Comparison of ENCODE assay signal across 24 cellular contexts in the genomic region with DNA sequence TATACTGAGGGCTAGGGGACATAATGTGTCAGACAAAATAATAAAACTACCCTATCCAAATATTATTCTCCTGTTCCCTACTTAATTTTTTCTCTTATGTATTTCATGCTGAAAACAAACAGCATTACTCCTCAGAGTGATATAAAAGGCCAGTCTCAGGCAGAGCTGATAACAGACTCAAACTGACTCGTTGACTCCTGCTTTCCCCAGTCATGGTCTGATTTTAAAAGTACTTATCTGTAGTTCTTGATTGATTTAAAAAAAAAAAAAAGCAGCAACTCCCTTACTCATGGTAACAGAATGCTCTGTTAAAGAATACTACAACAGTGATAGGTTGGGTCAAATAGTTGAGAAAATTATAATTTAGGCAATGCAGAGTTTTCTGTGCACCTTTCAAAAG.
DNase-seq lines count a peak whose midpoint lies in the region; ATAC-seq and TF ChIP-seq lines count a peak whose summit lies in the region.
"Had no signal": no experiment of that assay in that cellular context is flagged by ENCODE, and none has a peak within 500 bp of the region (broad histone marks: within the 10 kb centered on the region; RNA-seq: fewer than 3 reads in every experiment).

No MANE protein-coding gene starts in this region.

- no peak overlapping the region for H3K4me2 ChIP-seq in GM23338

- DNase-seq in NCI-H748 (lab: John Stamatoyannopoulos, UW; ENCODE audit: unreplicated experiment) (peak; percentile 31), NCI-H748 treated with DMSO at 0.1 percent for 48 hours (lab: John Stamatoyannopoulos, UW) (no peak), NCI-H345 treated with DMSO at 0.1 percent for 48 hours (lab: John Stamatoyannopoulos, UW; ENCODE audit: unreplicated experiment) (peak; percentile 47), mesothelial cell of epicardium (ENCODE audit: low spot score in 2 of 2, unreplicated experiment in 2 of 2) (no peak), uterus (no peak), gastrocnemius medialis (no peak), GM23338 (ENCODE audit: low spot score) (no peak)
- DNase-seq: ACHN; activated CD4-positive, alpha-beta T cell treated with anti-CD3 and anti-CD28 coated beads for 48 hours; activated CD8-positive, alpha-beta memory T cell treated with anti-CD3 and anti-CD28 coated beads for 24 hours; activated effector memory CD4-positive, alpha-beta T cell treated with Interleukin-2 at 50 U/mL for 16 hours; activated naive CD8-positive, alpha-beta T cell treated with anti-CD3 and anti-CD28 coated beads for 36 hours; BE2C; dorsolateral prefrontal cortex; KG1; left lung; naive thymus-derived CD4-positive, alpha-beta T cell; Right ventricle myocardium superior; stimulated activated CD4-positive, alpha-beta T cell treated with anti-CD3 and anti-CD28 coated beads, Interleukin-2, amount 100 ng/mL, for 24 hours; tibial artery had no signal

- H3K79me2 ChIP-seq in GM23338 (replicated peaks; ENCODE audit: insufficient read depth): no peaks in the 10 kb centered on the region

- TF ChIP-seq POLR2A in uterus (IDR thresholded peaks at IDR 0.05): no peak
- no peak for TF ChIP-seq POLR2A in gastrocnemius medialis (IDR thresholded peaks at IDR 0.05)

- H3K9me3 ChIP-seq in uterus (no peaks in the 10 kb centered on the region), gastrocnemius medialis (no peaks in the 10 kb centered on the region)
- H3K9me3 ChIP-seq: ascending aorta, BE2C, left lung, MG63, tibial artery had no signal

- H2AFZ ChIP-seq in GM23338: no peak overlapping the region

- no peaks in the 10 kb centered on the region for H3F3A ChIP-seq in GM23338 (replicated peaks; ENCODE audit: low read depth)

- in situ Hi-C loops in gastrocnemius medialis (cut with MboI; ENCODE audit: low sequenced_read_pairs in 4 of 4): no loop called here

- H3K4me1 Mint-ChIP-seq in mesothelial cell of epicardium: peaks cover 56% of the 10 kb centered on the region
- peaks cover 43% of the 10 kb centered on the region for H3K4me1 Mint-ChIP-seq in GM23338

- no peaks in the 10 kb centered on the region for H4K20me1 ChIP-seq in GM23338 (replicated peaks; ENCODE audit: insufficient read depth)

- H3K36me3 ChIP-seq in uterus: no peaks in the 10 kb centered on the region
- H3K36me3 ChIP-seq in gastrocnemius medialis: no peaks in the 10 kb centered on the region
- H3K36me3 ChIP-seq in GM23338 (ENCODE audit: insufficient read depth): no peaks in the 10 kb centered on the region
- H3K36me3 ChIP-seq: ascending aorta, BE2C, left lung, MG63, tibial artery had no signal

- no peak for TF ChIP-seq CTCF in mesothelial cell of epicardium (IDR thresholded peaks at IDR 0.05; ENCODE audit: unreplicated experiment)
- no peak for TF ChIP-seq CTCF in uterus (IDR thresholded peaks at IDR 0.05)
- no peak for TF ChIP-seq CTCF in gastrocnemius medialis (IDR thresholded peaks at IDR 0.05 in 4 of 5, conservative IDR thresholded peaks at IDR 0.05 in 1 of 5)
- no peak for TF ChIP-seq CTCF in GM23338 (conservative IDR thresholded peaks at IDR 0.05; ENCODE audit: low read depth in 2 of 2)

- H3K9me2 ChIP-seq in GM23338 (ENCODE audit: insufficient read depth): no peaks in the 10 kb centered on the region

- no peaks in the 10 kb centered on the region for H3K36me3 Mint-ChIP-seq in mesothelial cell of epicardium
- H3K36me3 Mint-ChIP-seq in GM23338 (ENCODE audit: low read depth): no peaks in the 10 kb centered on the region
- H3K36me3 Mint-ChIP-seq: activated naive CD8-positive, alpha-beta T cell treated with anti-CD3 and anti-CD28 coated beads for 36 hours; naive thymus-derived CD4-positive, alpha-beta T cell had no signal

- no peaks in the 10 kb centered on the region for H3K4me1 ChIP-seq in uterus
- H3K4me1 ChIP-seq in gastrocnemius medialis: no peaks in the 10 kb centered on the region
- peaks cover 43% of the 10 kb centered on the region for H3K4me1 ChIP-seq in GM23338 (ENCODE audit: insufficient read depth)
- H3K4me1 ChIP-seq: ascending aorta, BE2C, tibial artery had no signal

- intact Hi-C loops in uterus (cut with DNase I; ENCODE audit: low total_unique reads) (no loop called here), gastrocnemius medialis (cut with DNase I; ENCODE audit: low total_unique reads) (no loop called here)

- H3K4me3 ChIP-seq in uterus (no peak overlapping the region), gastrocnemius medialis (no peak overlapping the region), GM23338 (no peak overlapping the region)
- H3K4me3 ChIP-seq: ascending aorta, left lung, MG63, tibial artery had no signal

- ATAC-seq in gastrocnemius medialis: no peak
- ATAC-seq in HG03039 (IDR thresholded peaks at IDR 0.05; ENCODE audit: unreplicated experiment): no peak
- no peak for ATAC-seq in GM23338

- H3K27me3 ChIP-seq in uterus: no peaks in the 10 kb centered on the region
- H3K27me3 ChIP-seq in gastrocnemius medialis: no peaks in the 10 kb centered on the region
- peaks cover 3% of the 10 kb centered on the region; the same call in 1 of the 2 replicates for H3K27me3 ChIP-seq in GM23338 (ENCODE audit: insufficient read depth)
- H3K27me3 ChIP-seq: ascending aorta, BE2C, MG63 had no signal

- H3K27me3 Mint-ChIP-seq in mesothelial cell of epicardium (ENCODE audit: low read depth) (no peaks in the 10 kb centered on the region), GM23338 (ENCODE audit: insufficient read depth, low read depth, poor library complexity) (peaks cover 4% of the 10 kb centered on the region)

- H3K4me3 Mint-ChIP-seq in mesothelial cell of epicardium: no peak overlapping the region
- no peak overlapping the region for H3K4me3 Mint-ChIP-seq in GM23338
- H3K4me3 Mint-ChIP-seq: activated naive CD8-positive, alpha-beta T cell treated with anti-CD3 and anti-CD28 coated beads for 36 hours; naive thymus-derived CD4-positive, alpha-beta T cell; T-helper 2 cell treated with Interferon-gamma antibody and Interleukin-4, amounts not matched to agents 5 μg/mL and 100 μg/mL, for 36 hours had no signal

- H3K27ac Mint-ChIP-seq in mesothelial cell of epicardium (peak overlapping the region; percentile 82), GM23338 (no peak overlapping the region)
- H3K27ac Mint-ChIP-seq: activated naive CD8-positive, alpha-beta T cell treated with anti-CD3 and anti-CD28 coated beads for 36 hours; naive thymus-derived CD4-positive, alpha-beta T cell; T-helper 2 cell treated with Interferon-gamma antibody and Interleukin-4, amounts not matched to agents 5 μg/mL and 100 μg/mL, for 36 hours had no signal

- H3K27ac ChIP-seq in uterus: peak overlapping the region; percentile 21 to 31
- no peak overlapping the region for H3K27ac ChIP-seq in gastrocnemius medialis
- no peak overlapping the region for H3K27ac ChIP-seq in GM23338 (ENCODE audit: low read depth)
- H3K27ac ChIP-seq: ascending aorta, left lung, tibial artery had no signal

- H3K9me3 Mint-ChIP-seq in mesothelial cell of epicardium (no peaks in the 10 kb centered on the region), GM23338 (no peaks in the 10 kb centered on the region)
- H3K9me3 Mint-ChIP-seq: activated naive CD8-positive, alpha-beta T cell treated with anti-CD3 and anti-CD28 coated beads for 36 hours; naive thymus-derived CD4-positive, alpha-beta T cell; T-helper 2 cell treated with Interferon-gamma antibody and Interleukin-4, amounts not matched to agents 5 μg/mL and 100 μg/mL, for 36 hours had no signal

TF ChIP-seq in GM23338, 12 proteins besides CTCF, POLR2A, EP300 and RAD21 (continues in another document):
- TF ChIP-seq EZH2 (IDR thresholded peaks at IDR 0.05; ENCODE audit: low read depth, unreplicated experiment) (no peak), ZNF331 (CRISPR knock-in tag; IDR thresholded peaks at IDR 0.05; ENCODE audit: low read depth) (no peak), ZNF114 (CRISPR knock-in tag; IDR thresholded peaks at IDR 0.05) (no peak), NANOG (IDR thresholded peaks at IDR 0.05; ENCODE audit: borderline replicate concordance) (no peak), JUNB (IDR thresholded peaks at IDR 0.05; ENCODE audit: unreplicated experiment) (no peak)
- TF ChIP-seq, protein P1, sequence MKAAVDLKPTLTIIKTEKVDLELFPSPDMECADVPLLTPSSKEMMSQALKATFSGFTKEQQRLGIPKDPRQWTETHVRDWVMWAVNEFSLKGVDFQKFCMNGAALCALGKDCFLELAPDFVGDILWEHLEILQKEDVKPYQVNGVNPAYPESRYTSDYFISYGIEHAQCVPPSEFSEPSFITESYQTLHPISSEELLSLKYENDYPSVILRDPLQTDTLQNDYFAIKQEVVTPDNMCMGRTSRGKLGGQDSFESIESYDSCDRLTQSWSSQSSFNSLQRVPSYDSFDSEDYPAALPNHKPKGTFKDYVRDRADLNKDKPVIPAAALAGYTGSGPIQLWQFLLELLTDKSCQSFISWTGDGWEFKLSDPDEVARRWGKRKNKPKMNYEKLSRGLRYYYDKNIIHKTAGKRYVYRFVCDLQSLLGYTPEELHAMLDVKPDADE (IDR thresholded peaks at IDR 0.05): no peak
- TF ChIP-seq, protein P2, sequence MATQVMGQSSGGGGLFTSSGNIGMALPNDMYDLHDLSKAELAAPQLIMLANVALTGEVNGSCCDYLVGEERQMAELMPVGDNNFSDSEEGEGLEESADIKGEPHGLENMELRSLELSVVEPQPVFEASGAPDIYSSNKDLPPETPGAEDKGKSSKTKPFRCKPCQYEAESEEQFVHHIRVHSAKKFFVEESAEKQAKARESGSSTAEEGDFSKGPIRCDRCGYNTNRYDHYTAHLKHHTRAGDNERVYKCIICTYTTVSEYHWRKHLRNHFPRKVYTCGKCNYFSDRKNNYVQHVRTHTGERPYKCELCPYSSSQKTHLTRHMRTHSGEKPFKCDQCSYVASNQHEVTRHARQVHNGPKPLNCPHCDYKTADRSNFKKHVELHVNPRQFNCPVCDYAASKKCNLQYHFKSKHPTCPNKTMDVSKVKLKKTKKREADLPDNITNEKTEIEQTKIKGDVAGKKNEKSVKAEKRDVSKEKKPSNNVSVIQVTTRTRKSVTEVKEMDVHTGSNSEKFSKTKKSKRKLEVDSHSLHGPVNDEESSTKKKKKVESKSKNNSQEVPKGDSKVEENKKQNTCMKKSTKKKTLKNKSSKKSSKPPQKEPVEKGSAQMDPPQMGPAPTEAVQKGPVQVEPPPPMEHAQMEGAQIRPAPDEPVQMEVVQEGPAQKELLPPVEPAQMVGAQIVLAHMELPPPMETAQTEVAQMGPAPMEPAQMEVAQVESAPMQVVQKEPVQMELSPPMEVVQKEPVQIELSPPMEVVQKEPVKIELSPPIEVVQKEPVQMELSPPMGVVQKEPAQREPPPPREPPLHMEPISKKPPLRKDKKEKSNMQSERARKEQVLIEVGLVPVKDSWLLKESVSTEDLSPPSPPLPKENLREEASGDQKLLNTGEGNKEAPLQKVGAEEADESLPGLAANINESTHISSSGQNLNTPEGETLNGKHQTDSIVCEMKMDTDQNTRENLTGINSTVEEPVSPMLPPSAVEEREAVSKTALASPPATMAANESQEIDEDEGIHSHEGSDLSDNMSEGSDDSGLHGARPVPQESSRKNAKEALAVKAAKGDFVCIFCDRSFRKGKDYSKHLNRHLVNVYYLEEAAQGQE (IDR thresholded peaks at IDR 0.05; ENCODE audit: unreplicated experiment): no peak

Comparison
In these comparisons a context has a peak if more than half of its experiments do, and no peak if none do; other contexts are left out.
1. DNase-seq: peak in NCI-H748 (single experiment) and NCI-H345 treated with DMSO at 0.1 percent for 48 hours (single experiment); none in NCI-H748 treated with DMSO at 0.1 percent for 48 hours (single experiment), mesothelial cell of epicardium (0 of 2), uterus (0 of 2), gastrocnemius medialis (0 of 2) and GM23338 (single experiment).
2. H3K27ac ChIP-seq: peak in uterus (2 of 2); none in gastrocnemius medialis (0 of 4) and GM23338 (single experiment).